In the genomic region with DNA sequence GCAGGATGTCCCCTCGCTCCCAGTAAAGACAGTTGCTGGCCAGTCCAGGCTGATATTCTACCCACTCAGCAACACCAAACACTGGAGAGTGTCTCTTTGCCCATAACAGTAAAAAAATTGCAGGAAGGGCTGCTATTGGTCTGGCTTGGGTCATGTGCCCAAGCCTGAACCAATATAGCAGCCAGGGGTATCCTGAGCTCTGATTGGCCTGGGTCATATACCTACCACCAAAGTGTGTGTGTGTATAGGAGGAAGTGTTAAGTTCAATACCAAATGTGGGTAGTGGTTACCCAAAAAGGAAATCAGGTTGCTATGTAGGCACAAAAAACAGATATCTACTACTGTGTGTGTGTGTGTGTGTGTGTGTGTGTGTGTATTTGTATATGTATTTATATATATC, we compare ENCODE assay signal across 25 cellular contexts.
A peak's percentile ranks its signal among the peaks of the same experiment; 100 is the strongest.
DNase-seq lines count a peak whose midpoint lies in the region; ATAC-seq and TF ChIP-seq lines count a peak whose summit lies in the region.
"Had no signal": no experiment of that assay in that cellular context is flagged by ENCODE, and none has a peak within 500 bp of the region (broad histone marks: within the 10 kb centered on the region; RNA-seq: fewer than 3 reads in every experiment).

No MANE protein-coding gene starts in this region.

- TF ChIP-seq CTCF in HCT116 (IDR thresholded peaks at IDR 0.05 in 2 of 3, conservative IDR thresholded peaks at IDR 0.05 in 1 of 3; ENCODE audit: borderline replicate concordance in 1 of 3, insufficient read depth in 1 of 3, low read depth in 2 of 3, low read length in 2 of 3) = no peak
- TF ChIP-seq CTCF in natural killer cell (IDR thresholded peaks at IDR 0.05) = no peak

- H3K9me3 ChIP-seq in HCT116 (ENCODE audit: control insufficient read depth in 1 of 2, insufficient read depth in 1 of 2, low read depth in 1 of 2, low read length in 2 of 2) = no peaks in the 10 kb centered on the region
- H3K9me3 ChIP-seq: pancreas, vagina had no signal

- H3K4me3 ChIP-seq in HCT116 (replicated peaks in 1 of 2; ENCODE audit: low read depth in 1 of 2, low read length in 2 of 2) = no peak overlapping the region
- H3K4me3 ChIP-seq: pancreas, SK-N-MC, vagina had no signal

- TF ChIP-seq RAD21 in HCT116 (IDR thresholded peaks at IDR 0.05; ENCODE audit: low read depth) = no peak

- H3K9me3 Mint-ChIP-seq in activated CD4-positive, alpha-beta T cell treated with anti-CD3 and anti-CD28 coated beads, Interleukin-2, amount 10 ng/mL, durations not matched to agents 7 days and 5 days = peaks cover 6% of the 10 kb centered on the region
- no peaks in the 10 kb centered on the region for H3K9me3 Mint-ChIP-seq in activated CD8-positive, alpha-beta T cell treated with anti-CD3 and anti-CD28 coated beads, Interleukin-2, amount 10 ng/mL, durations not matched to agents 7 days and 5 days (ENCODE audit: insufficient read depth)
- no peaks in the 10 kb centered on the region for H3K9me3 Mint-ChIP-seq in natural killer cell

- no TSS peak for BruUV-seq in HCT116 (replicated peaks; lab: Mats Ljungman, UMichigan)

- H3K27ac Mint-ChIP-seq in activated CD4-positive, alpha-beta T cell treated with anti-CD3 and anti-CD28 coated beads, Interleukin-2, amount 10 ng/mL, durations not matched to agents 7 days and 5 days = peak overlapping the region; percentile 74
- no peak overlapping the region for H3K27ac Mint-ChIP-seq in activated CD8-positive, alpha-beta T cell treated with anti-CD3 and anti-CD28 coated beads, Interleukin-2, amount 10 ng/mL, durations not matched to agents 7 days and 5 days
- no peak overlapping the region for H3K27ac Mint-ChIP-seq in natural killer cell
- H3K27ac Mint-ChIP-seq: endodermal cell had no signal

- H3K27me3 ChIP-seq in HCT116 (ENCODE audit: insufficient read depth, low read length) = no peaks in the 10 kb centered on the region
- H3K27me3 ChIP-seq: vagina had no signal

- H3K4me1 Mint-ChIP-seq in activated CD4-positive, alpha-beta T cell treated with anti-CD3 and anti-CD28 coated beads, Interleukin-2, amount 10 ng/mL, durations not matched to agents 7 days and 5 days = peaks cover 8% of the 10 kb centered on the region
- H3K4me1 Mint-ChIP-seq in activated CD8-positive, alpha-beta T cell treated with anti-CD3 and anti-CD28 coated beads, Interleukin-2, amount 10 ng/mL, durations not matched to agents 7 days and 5 days (ENCODE audit: low read depth) = peaks cover 8% of the 10 kb centered on the region
- no peaks in the 10 kb centered on the region for H3K4me1 Mint-ChIP-seq in natural killer cell
- H3K4me1 Mint-ChIP-seq: naive B cell had no signal

- RAD21 ChIA-PET in HCT116 (lab: Charles Lee; ENCODE audit: low non-redundant PET in 1 of 2, low total read pairs in 2 of 2, uncharacterized antibody in 2 of 2, unreplicated experiment in 2 of 2) = no interaction called here

- TF ChIP-seq POLR2A in HCT116 (IDR thresholded peaks at IDR 0.05; ENCODE audit: borderline replicate concordance, extremely low read depth, insufficient read depth, insufficient read length) = no peak

- POLR2A ChIA-PET in activated CD4-positive, alpha-beta T cell treated with anti-CD3 and anti-CD28 coated beads, Interleukin-2, amount 10 ng/mL, durations not matched to agents 7 days and 5 days (lab: Charles Lee) = no interaction called here
- POLR2A ChIA-PET in HCT116 (lab: Charles Lee) = no interaction called here
- POLR2A ChIA-PET in activated CD8-positive, alpha-beta T cell treated with anti-CD3 and anti-CD28 coated beads, Interleukin-2, amount 10 ng/mL, durations not matched to agents 7 days and 5 days (lab: Charles Lee) = no interaction called here

- intact Hi-C loops in HCT116 (cut with micrococcal nuclease) (no loop called here), natural killer cell (cut with micrococcal nuclease) (no loop called here)

- peak; percentile 22 for DNase-seq in activated CD4-positive, alpha-beta T cell treated with anti-CD3 and anti-CD28 coated beads, Interleukin-2, amount 10 ng/mL, durations not matched to agents 7 days and 5 days
- no peak for DNase-seq in activated CD4-positive, alpha-beta T cell treated with anti-CD3 and anti-CD28 coated beads for 1 hour
- DNase-seq in HCT116 (ENCODE audit: low read depth, low spot score) (no peak), natural killer cell (no peak), SKM-1 treated with dmso at 0.1 percent for 144 hours (lab: John Stamatoyannopoulos, UW; ENCODE audit: unreplicated experiment) (no peak), GOT3 (lab: John Stamatoyannopoulos, UW) (no peak)
- peak; percentile 32 for DNase-seq in activated CD8-positive, alpha-beta T cell treated with anti-CD3 and anti-CD28 coated beads, Interleukin-2, amount 10 ng/mL, durations not matched to agents 7 days and 5 days
- DNase-seq in activated naive CD4-positive, alpha-beta T cell (lab: John Stamatoyannopoulos, UW) = no peak
- DNase-seq: ACHN; activated CD4-positive, CD25-positive, alpha-beta regulatory T cell treated with anti-CD3 and anti-CD28 coated beads, Interleukin-2, amount 50 U/mL, for 72 hours; activated CD8-positive, alpha-beta memory T cell treated with anti-CD3 and anti-CD28 coated beads, Interleukin-2, amount 50 U/mL, for 48 hours; DMS79; endodermal cell; naive B cell; NCI-H1048; NCI-H187 treated with DMSO at 0.1 percent for 48 hours; NCI-H226; NCI-H82; pancreas; right cardiac atrium; stimulated activated CD4-positive, alpha-beta T cell treated with anti-CD3 and anti-CD28 coated beads, Interleukin-12 subunit alpha, Interleukin-12 subunit beta, amount 100 ng/mL, for 4 hours; T-helper 9 cell had no signal

- no peak overlapping the region for H3K9ac ChIP-seq in HCT116 (ENCODE audit: low read length)
- H3K9ac ChIP-seq: KMS-11 had no signal

- H3K4me1 ChIP-seq in HCT116 (ENCODE audit: control insufficient read depth in 1 of 2, insufficient read depth in 2 of 2, low read length in 2 of 2) = no peaks in the 10 kb centered on the region
- H3K4me1 ChIP-seq: pancreas, vagina had no signal

- no peaks in the 10 kb centered on the region for H3K79me2 ChIP-seq in HCT116 (ENCODE audit: insufficient read depth, low read length)

- peak; percentile 54; the same call in 1 of the 2 replicates for ATAC-seq in HCT116
- ATAC-seq in activated CD8-positive, alpha-beta T cell treated with anti-CD3 and anti-CD28 coated beads, Interleukin-2, amount 10 ng/mL, durations not matched to agents 7 days and 5 days = peak; percentile 94
- ATAC-seq in natural killer cell = peak in 2 of 3 donors; percentile 56 to 79
- ATAC-seq: pancreas, right cardiac atrium had no signal

- CTCF ChIA-PET in activated CD4-positive, alpha-beta T cell treated with anti-CD3 and anti-CD28 coated beads, Interleukin-2, amount 10 ng/mL, durations not matched to agents 7 days and 5 days (lab: Charles Lee) = interaction anchor here (1.0 kb wide), 1 partner anchor 145 kb away, joined by 4 read pairs; no protein-coding TSS in a partner anchor
- CTCF ChIA-PET in HCT116 (lab: Charles Lee) = no interaction called here
- CTCF ChIA-PET in activated CD8-positive, alpha-beta T cell treated with anti-CD3 and anti-CD28 coated beads, Interleukin-2, amount 10 ng/mL, durations not matched to agents 7 days and 5 days (lab: Charles Lee) = no interaction called here

- no peaks in the 10 kb centered on the region for H3K36me3 Mint-ChIP-seq in activated CD4-positive, alpha-beta T cell treated with anti-CD3 and anti-CD28 coated beads, Interleukin-2, amount 10 ng/mL, durations not matched to agents 7 days and 5 days (ENCODE audit: low read depth)
- peaks cover 2% of the 10 kb centered on the region for H3K36me3 Mint-ChIP-seq in activated CD8-positive, alpha-beta T cell treated with anti-CD3 and anti-CD28 coated beads, Interleukin-2, amount 10 ng/mL, durations not matched to agents 7 days and 5 days (ENCODE audit: low read depth)
- no peaks in the 10 kb centered on the region for H3K36me3 Mint-ChIP-seq in natural killer cell
- H3K36me3 Mint-ChIP-seq: naive B cell had no signal

- H3K27ac ChIP-seq in HCT116 (ENCODE audit: low read depth, low read length) = no peak overlapping the region
- H3K27ac ChIP-seq: KMS-11, pancreas, SK-N-MC, vagina had no signal

- no peaks in the 10 kb centered on the region for H3K36me3 ChIP-seq in HCT116 (ENCODE audit: control insufficient read depth in 1 of 2, insufficient read depth in 2 of 2, low read length in 2 of 2)
- H3K36me3 ChIP-seq: pancreas, vagina had no signal

- H3K9me2 ChIP-seq in HCT116 (ENCODE audit: insufficient read depth) = no peaks in the 10 kb centered on the region

- H3K27me3 Mint-ChIP-seq in activated CD4-positive, alpha-beta T cell treated with anti-CD3 and anti-CD28 coated beads, Interleukin-2, amount 10 ng/mL, durations not matched to agents 7 days and 5 days = peaks cover 7% of the 10 kb centered on the region
- H3K27me3 Mint-ChIP-seq in activated CD8-positive, alpha-beta T cell treated with anti-CD3 and anti-CD28 coated beads, Interleukin-2, amount 10 ng/mL, durations not matched to agents 7 days and 5 days (ENCODE audit: low read depth) = peaks cover 5% of the 10 kb centered on the region
- H3K27me3 Mint-ChIP-seq in natural killer cell (ENCODE audit: low read depth in 2 of 2) = peaks cover 10 to 45% of the 10 kb centered on the region in 2 donors

- no peak overlapping the region for H2AFZ ChIP-seq in HCT116 (ENCODE audit: low read depth, low read length, poor library complexity, severe bottlenecking)

- no peak overlapping the region for H3K4me2 ChIP-seq in HCT116 (ENCODE audit: low read length)
- H3K4me2 ChIP-seq: KMS-11 had no signal

- no peak overlapping the region for H3K4me3 Mint-ChIP-seq in activated CD4-positive, alpha-beta T cell treated with anti-CD3 and anti-CD28 coated beads, Interleukin-2, amount 10 ng/mL, durations not matched to agents 7 days and 5 days
- H3K4me3 Mint-ChIP-seq in activated CD8-positive, alpha-beta T cell treated with anti-CD3 and anti-CD28 coated beads, Interleukin-2, amount 10 ng/mL, durations not matched to agents 7 days and 5 days = no peak overlapping the region
- no peak overlapping the region for H3K4me3 Mint-ChIP-seq in natural killer cell
- H3K4me3 Mint-ChIP-seq: endodermal cell, naive B cell had no signal

- no peaks in the 10 kb centered on the region for H4K20me1 ChIP-seq in HCT116 (ENCODE audit: insufficient read depth)

TF ChIP-seq in HCT116, 20 proteins besides CTCF, POLR2A, EP300 and RAD21:
- TF ChIP-seq EGR1 (IDR thresholded peaks at IDR 0.05; ENCODE audit: low read depth) = no peak

Comparison
In these comparisons a context has a peak if more than half of its experiments do, and no peak if none do; other contexts are left out.
1. DNase-seq: peak in activated CD4-positive, alpha-beta T cell treated with anti-CD3 and anti-CD28 coated beads, Interleukin-2, amount 10 ng/mL, durations not matched to agents 7 days and 5 days (single experiment) and activated CD8-positive, alpha-beta T cell treated with anti-CD3 and anti-CD28 coated beads, Interleukin-2, amount 10 ng/mL, durations not matched to agents 7 days and 5 days (single experiment); none in activated CD4-positive, alpha-beta T cell treated with anti-CD3 and anti-CD28 coated beads for 1 hour (single experiment), HCT116 (single experiment), natural killer cell (single experiment), activated naive CD4-positive, alpha-beta T cell (0 of 4), SKM-1 treated with dmso at 0.1 percent for 144 hours (single experiment) and GOT3 (single experiment).
2. Peak in every context shown above with its lines, with median percentiles within 50 percentile points of each other: ATAC-seq.